Comparison of ENCODE assay signal across 8 cellular contexts in the genomic region with DNA sequence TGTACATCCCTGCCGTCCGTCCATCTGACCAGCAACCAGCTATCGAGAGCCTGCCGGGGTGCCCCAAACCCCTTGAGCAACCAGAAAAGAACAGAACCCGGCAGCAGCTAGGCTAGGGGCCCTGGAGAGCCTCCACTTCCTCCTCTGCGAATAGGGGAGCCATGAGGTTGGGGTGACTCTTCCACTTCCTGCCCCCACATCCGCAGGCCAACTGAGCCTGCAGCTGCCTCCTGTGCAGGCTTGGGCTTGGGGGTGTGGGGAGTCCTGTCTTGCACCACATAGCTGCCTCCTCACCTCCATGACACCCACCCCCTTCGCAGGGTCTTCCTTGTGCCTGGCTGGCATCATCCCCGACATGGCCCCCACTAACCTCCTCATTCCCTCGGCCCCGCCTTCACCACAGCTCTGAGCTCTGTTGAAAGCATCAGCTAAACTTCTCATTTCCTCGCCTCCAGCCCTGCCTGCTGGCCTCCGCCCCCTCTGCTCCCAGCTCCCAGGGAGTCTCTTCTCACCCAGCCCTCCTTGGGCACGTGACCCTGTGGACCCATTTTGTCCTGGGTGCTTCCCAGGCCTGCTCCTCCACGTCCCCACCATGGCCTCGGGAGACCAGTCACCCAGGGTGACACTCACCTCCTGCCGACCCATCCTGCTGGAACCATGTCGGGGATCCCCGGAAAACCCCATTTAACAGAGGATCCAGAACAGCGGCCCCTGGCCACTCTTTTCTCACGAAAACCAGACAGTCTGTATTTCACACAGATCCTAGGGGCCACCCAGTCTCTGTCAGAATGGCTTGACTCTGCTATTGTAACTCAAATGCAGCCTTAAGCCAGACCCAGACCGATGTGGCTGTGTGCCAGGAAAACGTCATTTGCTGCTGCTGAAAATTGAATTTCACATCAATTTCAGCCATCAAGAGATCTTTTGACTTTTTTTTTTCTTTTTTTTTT. TPM values are rescaled to one million over a fixed set of nuclear protein-coding genes. Genes with fewer than 3 reads are reported as not detected.
A peak's percentile ranks its signal among the peaks of the same experiment; 100 is the strongest.
DNase-seq lines count a peak whose midpoint lies in the region; ATAC-seq, FAIRE-seq and TF ChIP-seq lines count a peak whose summit lies in the region.

No MANE protein-coding gene starts in this region.

- no peaks in the 10 kb centered on the region for H3K9me3 Mint-ChIP-seq in activated naive CD4-positive, alpha-beta T cell treated with anti-CD3 and anti-CD28 coated beads, Interleukin-2, amount 50 U/mL, for 72 hours

- no peaks in the 10 kb centered on the region for H3K36me3 ChIP-seq in iPS-18a (ENCODE audit: control insufficient read depth, low read depth, low read length)

- H3K4me1 ChIP-seq in iPS-18a (ENCODE audit: control insufficient read depth, low read depth, low read length): peaks cover 7% of the 10 kb centered on the region

- ATAC-seq in GM18868 (IDR thresholded peaks at IDR 0.05; ENCODE audit: unreplicated experiment) (peak; percentile 52), HG03025 (IDR thresholded peaks at IDR 0.05; ENCODE audit: low FRiP score, unreplicated experiment) (peak; percentile 58), SK-N-SH treated with all-trans-retinoic acid at 6 μM for 48 hours (peak; percentile 78)
- ATAC-seq in activated naive CD4-positive, alpha-beta T cell treated with anti-CD3 and anti-CD28 coated beads, Interleukin-2, amount 50 U/mL, for 72 hours: peak; percentile 87 to 90

- H3K27me3 ChIP-seq in iPS-18a (ENCODE audit: control insufficient read depth, insufficient read depth, low read length): no peaks in the 10 kb centered on the region

- no peak overlapping the region for H3K4me3 ChIP-seq in iPS-18a (ENCODE audit: low read length)

- no peak for TF ChIP-seq CTCF in D721Med (IDR thresholded peaks at IDR 0.05; ENCODE audit: insufficient read depth, missing control alignments)

- peak overlapping the region; percentile 94 to 97 for H3K27ac Mint-ChIP-seq in activated naive CD4-positive, alpha-beta T cell treated with anti-CD3 and anti-CD28 coated beads, Interleukin-2, amount 50 U/mL, for 72 hours

- no peaks in the 10 kb centered on the region for H3K36me3 Mint-ChIP-seq in activated naive CD4-positive, alpha-beta T cell treated with anti-CD3 and anti-CD28 coated beads, Interleukin-2, amount 50 U/mL, for 72 hours

- FAIRE-seq in D721Med (lab: Jason Lieb, UNC): no peak

- DNase-seq in activated naive CD4-positive, alpha-beta T cell treated with anti-CD3 and anti-CD28 coated beads, Interleukin-2, amount 50 U/mL, for 72 hours (ENCODE audit: low spot score in 2 of 2): peak; percentile 61 to 72
- DNase-seq in stimulated activated CD4-positive, alpha-beta T cell treated with anti-CD3 and anti-CD28 coated beads, Interleukin-2, amount 100 ng/mL, for 4 hours (ENCODE audit: low read depth): peak; percentile 49
- DNase-seq in D721Med (ENCODE audit: insufficient read length, low spot score): no peak
- DNase-seq in NCI-H1436 (lab: John Stamatoyannopoulos, UW): no peak

- H3K9me3 ChIP-seq in iPS-18a (ENCODE audit: control insufficient read depth, low read depth, low read length): no peaks in the 10 kb centered on the region

- H3K27ac ChIP-seq in iPS-18a (ENCODE audit: low read length): peak overlapping the region; percentile 24

- H3K9ac ChIP-seq in iPS-18a (ENCODE audit: low read length): no peak overlapping the region

TF ChIP-seq in SK-N-SH treated with all-trans-retinoic acid at 6 μM for 48 hours, 23 proteins besides CTCF, POLR2A, EP300 and RAD21 (continues in another document):
- TF ChIP-seq SNAI2 (CRISPR knock-in tag; IDR thresholded peaks at IDR 0.05) (no peak; the same call in 1 of the 2 replicates), TCF4 (CRISPR knock-in tag; IDR thresholded peaks at IDR 0.05; ENCODE audit: borderline replicate concordance) (peak; percentile 35; the same call in 1 of the 2 replicates), RARB (CRISPR knock-in tag; IDR thresholded peaks at IDR 0.05) (no peak), ZC3H10 (CRISPR knock-in tag; IDR thresholded peaks at IDR 0.05) (no peak), ZNF565 (CRISPR knock-in tag; conservative IDR thresholded peaks at IDR 0.05; ENCODE audit: low read depth) (no peak), ZFP30 (CRISPR knock-in tag; IDR thresholded peaks at IDR 0.05) (no peak), ZNF70 (CRISPR knock-in tag; IDR thresholded peaks at IDR 0.05) (no peak), CSDC2 (CRISPR knock-in tag; IDR thresholded peaks at IDR 0.05) (0 out of 2 replicates have a peak, but pooled peaks have one; percentile 63), ZFP3 (CRISPR knock-in tag; IDR thresholded peaks at IDR 0.05) (peak; percentile 42; the same call in 1 of the 2 replicates), ARNTL (CRISPR knock-in tag; IDR thresholded peaks at IDR 0.05; ENCODE audit: borderline replicate concordance, low read depth) (no peak), PPARA (CRISPR knock-in tag; IDR thresholded peaks at IDR 0.05; ENCODE audit: borderline replicate concordance) (no peak), OSR1 (CRISPR knock-in tag; IDR thresholded peaks at IDR 0.05) (no peak), GLIS3 (CRISPR knock-in tag; IDR thresholded peaks at IDR 0.05) (no peak)
- TF ChIP-seq, protein P1, sequence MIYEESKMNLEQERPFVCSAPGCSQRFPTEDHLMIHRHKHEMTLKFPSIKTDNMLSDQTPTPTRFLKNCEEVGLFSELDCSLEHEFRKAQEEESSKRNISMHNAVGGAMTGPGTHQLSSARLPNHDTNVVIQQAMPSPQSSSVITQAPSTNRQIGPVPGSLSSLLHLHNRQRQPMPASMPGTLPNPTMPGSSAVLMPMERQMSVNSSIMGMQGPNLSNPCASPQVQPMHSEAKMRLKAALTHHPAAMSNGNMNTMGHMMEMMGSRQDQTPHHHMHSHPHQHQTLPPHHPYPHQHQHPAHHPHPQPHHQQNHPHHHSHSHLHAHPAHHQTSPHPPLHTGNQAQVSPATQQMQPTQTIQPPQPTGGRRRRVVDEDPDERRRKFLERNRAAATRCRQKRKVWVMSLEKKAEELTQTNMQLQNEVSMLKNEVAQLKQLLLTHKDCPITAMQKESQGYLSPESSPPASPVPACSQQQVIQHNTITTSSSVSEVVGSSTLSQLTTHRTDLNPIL (CRISPR knock-in tag; IDR thresholded peaks at IDR 0.05; ENCODE audit: low read depth): no peak
- TF ChIP-seq, protein P2, sequence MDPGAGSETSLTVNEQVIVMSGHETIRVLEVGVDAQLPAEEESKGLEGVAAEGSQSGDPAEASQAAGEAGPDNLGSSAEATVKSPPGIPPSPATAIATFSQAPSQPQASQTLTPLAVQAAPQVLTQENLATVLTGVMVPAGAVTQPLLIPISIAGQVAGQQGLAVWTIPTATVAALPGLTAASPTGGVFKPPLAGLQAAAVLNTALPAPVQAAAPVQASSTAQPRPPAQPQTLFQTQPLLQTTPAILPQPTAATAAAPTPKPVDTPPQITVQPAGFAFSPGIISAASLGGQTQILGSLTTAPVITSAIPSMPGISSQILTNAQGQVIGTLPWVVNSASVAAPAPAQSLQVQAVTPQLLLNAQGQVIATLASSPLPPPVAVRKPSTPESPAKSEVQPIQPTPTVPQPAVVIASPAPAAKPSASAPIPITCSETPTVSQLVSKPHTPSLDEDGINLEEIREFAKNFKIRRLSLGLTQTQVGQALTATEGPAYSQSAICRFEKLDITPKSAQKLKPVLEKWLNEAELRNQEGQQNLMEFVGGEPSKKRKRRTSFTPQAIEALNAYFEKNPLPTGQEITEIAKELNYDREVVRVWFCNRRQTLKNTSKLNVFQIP (CRISPR knock-in tag; IDR thresholded peaks at IDR 0.05; ENCODE audit: borderline replicate concordance, low read depth): no peak
- TF ChIP-seq, protein P3, sequence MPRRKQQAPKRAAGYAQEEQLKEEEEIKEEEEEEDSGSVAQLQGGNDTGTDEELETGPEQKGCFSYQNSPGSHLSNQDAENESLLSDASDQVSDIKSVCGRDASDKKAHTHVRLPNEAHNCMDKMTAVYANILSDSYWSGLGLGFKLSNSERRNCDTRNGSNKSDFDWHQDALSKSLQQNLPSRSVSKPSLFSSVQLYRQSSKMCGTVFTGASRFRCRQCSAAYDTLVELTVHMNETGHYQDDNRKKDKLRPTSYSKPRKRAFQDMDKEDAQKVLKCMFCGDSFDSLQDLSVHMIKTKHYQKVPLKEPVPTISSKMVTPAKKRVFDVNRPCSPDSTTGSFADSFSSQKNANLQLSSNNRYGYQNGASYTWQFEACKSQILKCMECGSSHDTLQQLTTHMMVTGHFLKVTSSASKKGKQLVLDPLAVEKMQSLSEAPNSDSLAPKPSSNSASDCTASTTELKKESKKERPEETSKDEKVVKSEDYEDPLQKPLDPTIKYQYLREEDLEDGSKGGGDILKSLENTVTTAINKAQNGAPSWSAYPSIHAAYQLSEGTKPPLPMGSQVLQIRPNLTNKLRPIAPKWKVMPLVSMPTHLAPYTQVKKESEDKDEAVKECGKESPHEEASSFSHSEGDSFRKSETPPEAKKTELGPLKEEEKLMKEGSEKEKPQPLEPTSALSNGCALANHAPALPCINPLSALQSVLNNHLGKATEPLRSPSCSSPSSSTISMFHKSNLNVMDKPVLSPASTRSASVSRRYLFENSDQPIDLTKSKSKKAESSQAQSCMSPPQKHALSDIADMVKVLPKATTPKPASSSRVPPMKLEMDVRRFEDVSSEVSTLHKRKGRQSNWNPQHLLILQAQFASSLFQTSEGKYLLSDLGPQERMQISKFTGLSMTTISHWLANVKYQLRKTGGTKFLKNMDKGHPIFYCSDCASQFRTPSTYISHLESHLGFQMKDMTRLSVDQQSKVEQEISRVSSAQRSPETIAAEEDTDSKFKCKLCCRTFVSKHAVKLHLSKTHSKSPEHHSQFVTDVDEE (CRISPR knock-in tag; IDR thresholded peaks at IDR 0.05): peak; percentile 68; the same call in 1 of the 2 replicates
- TF ChIP-seq, protein P4, sequence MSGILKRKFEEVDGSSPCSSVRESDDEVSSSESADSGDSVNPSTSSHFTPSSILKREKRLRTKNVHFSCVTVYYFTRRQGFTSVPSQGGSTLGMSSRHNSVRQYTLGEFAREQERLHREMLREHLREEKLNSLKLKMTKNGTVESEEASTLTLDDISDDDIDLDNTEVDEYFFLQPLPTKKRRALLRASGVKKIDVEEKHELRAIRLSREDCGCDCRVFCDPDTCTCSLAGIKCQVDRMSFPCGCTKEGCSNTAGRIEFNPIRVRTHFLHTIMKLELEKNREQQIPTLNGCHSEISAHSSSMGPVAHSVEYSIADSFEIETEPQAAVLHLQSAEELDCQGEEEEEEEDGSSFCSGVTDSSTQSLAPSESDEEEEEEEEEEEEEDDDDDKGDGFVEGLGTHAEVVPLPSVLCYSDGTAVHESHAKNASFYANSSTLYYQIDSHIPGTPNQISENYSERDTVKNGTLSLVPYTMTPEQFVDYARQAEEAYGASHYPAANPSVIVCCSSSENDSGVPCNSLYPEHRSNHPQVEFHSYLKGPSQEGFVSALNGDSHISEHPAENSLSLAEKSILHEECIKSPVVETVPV (CRISPR knock-in tag; IDR thresholded peaks at IDR 0.05): no peak

RNA-seq across cellular contexts. Expression of a gene that starts 50.4 kb away (rescaled TPM):
- 100 to 1,000 TPM; 112 to 142 TPM for total RNA-seq in activated naive CD4-positive, alpha-beta T cell treated with anti-CD3 and anti-CD28 coated beads, Interleukin-2, amount 50 U/mL, for 72 hours

RNA-seq across cellular contexts. Expression of a gene that starts 50.8 kb away (rescaled TPM):
- 10 to 100 TPM; 31.6 to 57.1 TPM for total RNA-seq in activated naive CD4-positive, alpha-beta T cell treated with anti-CD3 and anti-CD28 coated beads, Interleukin-2, amount 50 U/mL, for 72 hours

Comparison
In these comparisons a context has a peak if more than half of its experiments do, and no peak if none do; other contexts are left out.
1. DNase-seq: peak in activated naive CD4-positive, alpha-beta T cell treated with anti-CD3 and anti-CD28 coated beads, Interleukin-2, amount 50 U/mL, for 72 hours (2 of 2) and stimulated activated CD4-positive, alpha-beta T cell treated with anti-CD3 and anti-CD28 coated beads, Interleukin-2, amount 100 ng/mL, for 4 hours (single experiment); none in D721Med (single experiment) and NCI-H1436 (single experiment).
2. Peak in every context shown above with its lines, with median percentiles within 50 percentile points of each other: ATAC-seq.